20 cellular contexts compared by ENCODE assay signal in genomic region chrX:42673411-42673810, GRCh38.
"Had no signal": no experiment of that assay in that cellular context is flagged by ENCODE, and none has a peak within 500 bp of the region (broad histone marks: within the 10 kb centered on the region; RNA-seq: fewer than 3 reads in every experiment).

No MANE protein-coding gene starts in this region.

- DNase-seq: activated CD4-positive, alpha-beta T cell treated with anti-CD3 and anti-CD28 coated beads for 36 hours; activated CD4-positive, CD25-positive, alpha-beta regulatory T cell; activated CD8-positive, alpha-beta T cell treated with anti-CD3 and anti-CD28 coated beads, Interleukin-2, amount 10 ng/mL, durations not matched to agents 7 days and 5 days; activated naive CD4-positive, alpha-beta T cell treated with anti-CD3 and anti-CD28 coated beads for 36 hours; activated naive CD8-positive, alpha-beta T cell treated with anti-CD3 and anti-CD28 coated beads for 36 hours; activated T-cell treated with anti-CD3 and anti-CD28 coated beads for 4 hours; activated T-cell treated with anti-CD3 and anti-CD28 coated beads, Interleukin-2, amount 50 U/mL, for 72 hours; effector CD8-positive, alpha-beta T cell; gastrocnemius medialis; glutamatergic neuron; islet precursor cell; left cardiac atrium; mammary epithelial cell; naive thymus-derived CD4-positive, alpha-beta T cell; pancreas; spleen; stimulated activated naive CD4-positive, alpha-beta T cell; tibial artery had no signal

- H3K9me3 ChIP-seq: gastrocnemius medialis, prostate gland, suprapubic skin, tibial artery had no signal

- H3K36me3 ChIP-seq: gastrocnemius medialis, pancreas, prostate gland, spleen, suprapubic skin, tibial artery had no signal

- ATAC-seq: activated CD4-positive, alpha-beta T cell treated with anti-CD3 and anti-CD28 coated beads for 36 hours; activated CD8-positive, alpha-beta T cell treated with anti-CD3 and anti-CD28 coated beads, Interleukin-2, amount 10 ng/mL, durations not matched to agents 7 days and 5 days; activated T-cell treated with anti-CD3 and anti-CD28 coated beads, Interleukin-2, amount 50 U/mL, for 72 hours; gastrocnemius medialis; left cardiac atrium; naive thymus-derived CD4-positive, alpha-beta T cell; pancreas had no signal

- H3K27me3 ChIP-seq: gastrocnemius medialis, pancreas, spleen, suprapubic skin, tibial artery had no signal

- H3K4me1 ChIP-seq: gastrocnemius medialis, pancreas, prostate gland, spleen, suprapubic skin, tibial artery had no signal

- H3K27ac ChIP-seq: gastrocnemius medialis, pancreas, prostate gland, spleen, suprapubic skin, tibial artery had no signal

- H3K4me3 ChIP-seq: gastrocnemius medialis, pancreas, prostate gland, spleen, suprapubic skin, tibial artery had no signal
